In the genomic region with DNA sequence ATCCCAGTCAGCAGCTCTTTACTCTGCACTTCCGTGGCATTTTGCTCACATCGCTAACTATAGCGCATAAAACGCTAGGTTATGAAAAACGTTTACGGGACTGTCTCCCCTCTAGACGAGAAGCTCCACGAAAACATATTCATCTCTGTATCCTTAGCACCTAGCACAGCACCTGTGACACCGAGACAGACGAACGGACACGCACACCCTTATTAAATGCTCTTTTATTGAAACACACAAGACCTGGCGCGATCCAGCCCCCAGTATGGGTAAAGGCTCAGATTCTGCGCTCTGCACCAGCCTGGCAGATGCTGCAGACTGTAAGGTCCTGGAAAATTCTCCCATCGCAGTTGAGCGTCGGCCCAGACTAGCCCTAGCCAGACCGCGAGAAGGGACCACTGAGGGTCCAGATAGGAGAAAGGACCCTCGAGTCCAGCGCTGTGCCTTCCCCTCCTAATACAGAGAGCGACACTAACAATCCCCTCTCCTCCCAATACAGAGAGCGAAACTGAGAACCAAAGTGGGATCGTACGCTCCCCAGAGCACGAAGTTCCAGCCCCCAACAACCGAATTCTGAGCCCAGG, we compare ENCODE assay signal across 8 cellular contexts. TPM values are rescaled to one million over a fixed set of nuclear protein-coding genes. Genes with fewer than 3 reads are reported as not detected.
A peak's percentile ranks its signal among the peaks of the same experiment; 100 is the strongest.
DNase-seq lines count a peak whose midpoint lies in the region; ATAC-seq and TF ChIP-seq lines count a peak whose summit lies in the region.

No MANE protein-coding gene starts in this region.

- H3K4me1 Mint-ChIP-seq in Calu3 (ENCODE audit: low read depth, unreplicated experiment): peaks cover 20% of the 10 kb centered on the region
- peaks cover 31% of the 10 kb centered on the region for H3K4me1 Mint-ChIP-seq in central memory CD8-positive, alpha-beta T cell

- H3K4me3 Mint-ChIP-seq in Calu3 (ENCODE audit: low read depth, unreplicated experiment): peak overlapping the region; percentile 96
- H3K4me3 Mint-ChIP-seq in central memory CD8-positive, alpha-beta T cell: peak overlapping the region; percentile 96

- TF ChIP-seq CTCF in Calu3 (IDR thresholded peaks at IDR 0.05; ENCODE audit: unreplicated experiment): no peak

- ATAC-seq in GM19455 (IDR thresholded peaks at IDR 0.05; ENCODE audit: unreplicated experiment): peak; percentile 29
- ATAC-seq in HG03460 (IDR thresholded peaks at IDR 0.05; ENCODE audit: unreplicated experiment): peak; percentile 44
- peak; percentile 50 for ATAC-seq in central memory CD8-positive, alpha-beta T cell (replicated peaks; ENCODE audit: extremely low read depth, poor library complexity, severe bottlenecking)
- ATAC-seq in left colon: peak; percentile 34

- peak overlapping the region; percentile 77 for H3K27ac Mint-ChIP-seq in Calu3 (ENCODE audit: unreplicated experiment)
- H3K27ac Mint-ChIP-seq in central memory CD8-positive, alpha-beta T cell (ENCODE audit: low read depth): peak overlapping the region; percentile 97

- BruUV-seq in Calu3 (replicated peaks; lab: Mats Ljungman, UMichigan): no TSS peak

- no peaks in the 10 kb centered on the region for H3K9me3 Mint-ChIP-seq in Calu3 (ENCODE audit: low read depth, unreplicated experiment)
- no peaks in the 10 kb centered on the region for H3K9me3 Mint-ChIP-seq in central memory CD8-positive, alpha-beta T cell

- DNase-seq in Calu3 (peak; percentile 10), RPMI7951 (ENCODE audit: low read depth) (peak; percentile 37), left colon (peak in 1 of 2 donors; percentile 37), NCI-H1436 (lab: John Stamatoyannopoulos, UW) (no peak)
- no peak for DNase-seq in central memory CD8-positive, alpha-beta T cell (ENCODE audit: low spot score in 2 of 2)
- DNase-seq in stimulated activated CD8-positive, alpha-beta memory T cell treated with anti-CD3 and anti-CD28 coated beads, Interleukin-4, amount 100 ng/mL, for 48 hours: peak; percentile 31

- H3K36me3 Mint-ChIP-seq in Calu3 (ENCODE audit: insufficient read depth, unreplicated experiment): peaks cover 19% of the 10 kb centered on the region
- H3K36me3 Mint-ChIP-seq in central memory CD8-positive, alpha-beta T cell (ENCODE audit: insufficient read depth): peaks cover 11% of the 10 kb centered on the region

- H3K27me3 Mint-ChIP-seq in Calu3 (ENCODE audit: unreplicated experiment): no peaks in the 10 kb centered on the region
- H3K27me3 Mint-ChIP-seq in central memory CD8-positive, alpha-beta T cell: no peaks in the 10 kb centered on the region

- CTCF ChIA-PET in Calu3 (lab: Charles Lee): interaction anchor here (1.3 to 2.0 kb wide), 3 partner anchors 14 to 1263 kb away, joined by 3 to 7 read pairs (median 5); no protein-coding TSS in a partner anchor

- intact Hi-C loops in Calu3 (cut with micrococcal nuclease; ENCODE audit: unreplicated experiment) (no loop called here), left colon (cut with DNase I, micrococcal nuclease) (no loop called here)

RNA-seq across cellular contexts. Expression of gene NBAS, which starts 0.6 kb away (rescaled TPM):
- 25.9 and 30.4 TPM in 2 replicates for total RNA-seq in Calu3 (2022)
- total RNA-seq in RPMI7951 (2014; rRNA removed; shearing (Covaris generic)): 45.4 and 46.7 TPM in 2 replicates
- 10 to 100 TPM; 31.0 to 35.0 TPM for total RNA-seq in left colon

RNA-seq across cellular contexts. Expression of gene DDX1, which starts 31.2 kb away (rescaled TPM):
- total RNA-seq in Calu3 (2022) (99.7 and 106 TPM in 2 replicates), left colon (10 to 100 TPM; 70.1 to 75.6 TPM)
- total RNA-seq in RPMI7951 (2014; rRNA removed; shearing (Covaris generic)): 83.1 and 102 TPM in 2 replicates

Comparison
In these comparisons a context has a peak if more than half of its experiments do, and no peak if none do; other contexts are left out.
1. DNase-seq: peak in Calu3 (single experiment), RPMI7951 (single experiment) and stimulated activated CD8-positive, alpha-beta memory T cell treated with anti-CD3 and anti-CD28 coated beads, Interleukin-4, amount 100 ng/mL, for 48 hours (single experiment); none in central memory CD8-positive, alpha-beta T cell (0 of 2) and NCI-H1436 (single experiment).
2. Peak in every context shown above with its lines, with median percentiles within 50 percentile points of each other: ATAC-seq.